ENCODE assay signal across 14 cellular contexts in the genomic region with DNA sequence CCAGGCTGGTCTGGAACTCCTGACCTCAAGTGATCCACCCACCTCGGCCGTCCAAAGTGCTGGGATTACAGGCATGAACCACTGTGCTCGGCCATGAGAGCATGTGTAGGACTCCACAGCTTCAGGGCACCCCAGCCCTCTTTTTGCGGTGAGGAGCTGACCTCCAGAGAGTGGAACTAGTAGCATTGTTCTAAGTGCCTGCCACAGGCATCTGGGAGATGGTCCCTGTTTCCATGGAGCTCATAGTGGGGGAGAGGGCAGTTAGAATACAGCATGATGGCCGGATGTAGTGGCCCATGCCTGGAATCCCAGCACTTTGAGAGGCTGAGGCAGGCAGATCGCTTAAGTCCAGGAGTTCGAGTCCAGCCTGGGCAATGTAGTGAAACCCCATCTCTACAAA. TPM values are rescaled to one million over a fixed set of nuclear protein-coding genes. Genes with fewer than 3 reads are reported as not detected.
DNase-seq lines count a peak whose midpoint lies in the region; ATAC-seq and TF ChIP-seq lines count a peak whose summit lies in the region.
"Had no signal": no experiment of that assay in that cellular context is flagged by ENCODE, and none has a peak within 500 bp of the region (broad histone marks: within the 10 kb centered on the region; RNA-seq: fewer than 3 reads in every experiment).

No MANE protein-coding gene starts in this region.

- no peaks in the 10 kb centered on the region for H3K9me3 Mint-ChIP-seq in activated CD8-positive, alpha-beta memory T cell treated with anti-CD3 and anti-CD28 coated beads, Interleukin-2, amount 10 ng/mL, durations not matched to agents 7 days and 5 days (ENCODE audit: low read depth)
- H3K9me3 Mint-ChIP-seq: CD4-positive, alpha-beta memory T cell had no signal

- H3K4me3 ChIP-seq in A673 (ENCODE audit: low read depth, low read length, poor library complexity, severe bottlenecking): no peak overlapping the region
- H3K4me3 ChIP-seq in HL-60 (replicated peaks; ENCODE audit: insufficient read depth, low read length): no peak overlapping the region
- H3K4me3 ChIP-seq in adipocyte (ENCODE audit: low read length): no peak overlapping the region
- H3K4me3 ChIP-seq in iPS-18a (ENCODE audit: low read length): no peak overlapping the region
- H3K4me3 ChIP-seq in gastrocnemius medialis: no peak overlapping the region
- H3K4me3 ChIP-seq: SJSA1 had no signal

- TF ChIP-seq POLR2A in gastrocnemius medialis (IDR thresholded peaks at IDR 0.05): no peak

- CTCF ChIA-PET in A673 (lab: Charles Lee): no interaction called here
- CTCF ChIA-PET in activated CD8-positive, alpha-beta memory T cell treated with anti-CD3 and anti-CD28 coated beads, Interleukin-2, amount 10 ng/mL, durations not matched to agents 7 days and 5 days (lab: Charles Lee): interaction anchor here (0.7 to 1.5 kb wide), 4 partner anchors 12 to 546 kb away, joined by 3 to 5 read pairs (median 3); no protein-coding TSS in a partner anchor

- POLR2A ChIA-PET in A673 (lab: Charles Lee; ENCODE audit: low non-redundant PET): no interaction called here

- in situ Hi-C loops in ACHN (cut with HindIII; ENCODE audit: low pct_ligation_motif_present, low pct_unique_long_range_greater_than_20kb, low sequenced_read_pairs) (no loop called here), gastrocnemius medialis (cut with MboI; ENCODE audit: low sequenced_read_pairs in 4 of 4) (no loop called here)

- ATAC-seq in gastrocnemius medialis: no peak
- ATAC-seq in activated CD8-positive, alpha-beta memory T cell treated with anti-CD3 and anti-CD28 coated beads, Interleukin-2, amount 10 ng/mL, durations not matched to agents 7 days and 5 days: no peak

- peaks cover 16% of the 10 kb centered on the region for H3K27me3 Mint-ChIP-seq in activated CD8-positive, alpha-beta memory T cell treated with anti-CD3 and anti-CD28 coated beads, Interleukin-2, amount 10 ng/mL, durations not matched to agents 7 days and 5 days

- H3K27ac Mint-ChIP-seq in activated CD8-positive, alpha-beta memory T cell treated with anti-CD3 and anti-CD28 coated beads, Interleukin-2, amount 10 ng/mL, durations not matched to agents 7 days and 5 days: no peak overlapping the region
- H3K27ac Mint-ChIP-seq: B cell; CD4-positive, alpha-beta memory T cell had no signal

- H3K36me3 Mint-ChIP-seq in activated CD8-positive, alpha-beta memory T cell treated with anti-CD3 and anti-CD28 coated beads, Interleukin-2, amount 10 ng/mL, durations not matched to agents 7 days and 5 days: no peaks in the 10 kb centered on the region
- H3K36me3 Mint-ChIP-seq: CD4-positive, alpha-beta memory T cell had no signal

- no peak for TF ChIP-seq CTCF in A673 (conservative IDR thresholded peaks at IDR 0.05; ENCODE audit: low read depth, low read length)
- no peak for TF ChIP-seq CTCF in HL-60 (IDR thresholded peaks at IDR 0.05; ENCODE audit: insufficient read depth, low read length)
- no peak for TF ChIP-seq CTCF in gastrocnemius medialis (IDR thresholded peaks at IDR 0.05 in 4 of 5, conservative IDR thresholded peaks at IDR 0.05 in 1 of 5)

- H3K4me1 Mint-ChIP-seq in activated CD8-positive, alpha-beta memory T cell treated with anti-CD3 and anti-CD28 coated beads, Interleukin-2, amount 10 ng/mL, durations not matched to agents 7 days and 5 days: peaks cover 14% of the 10 kb centered on the region

- intact Hi-C loops in A673 (cut with micrococcal nuclease; ENCODE audit: unreplicated experiment) (no loop called here), gastrocnemius medialis (cut with DNase I; ENCODE audit: low total_unique reads) (loop anchor here (5.0 to 10.0 kb wide), 2 partner anchors 129 to 386 kb away; partner anchors contain the start of genes ABL1 and FUBP3)

- no peak for DNase-seq in A673 (ENCODE audit: low spot score)
- DNase-seq in HL-60 (ENCODE audit: low read depth in 1 of 2, low spot score in 1 of 2): no peak
- no peak for DNase-seq in adipocyte (ENCODE audit: low read depth)
- no peak for DNase-seq in ACHN
- DNase-seq in gastrocnemius medialis: no peak
- no peak for DNase-seq in activated CD8-positive, alpha-beta memory T cell treated with anti-CD3 and anti-CD28 coated beads, Interleukin-2, amount 10 ng/mL, durations not matched to agents 7 days and 5 days
- DNase-seq: Calu3; CD4-positive, alpha-beta memory T cell; H7; NCI-H1417 treated with DMSO at 0.1 percent for 48 hours; RPMI8226 had no signal

- H3K27me3 ChIP-seq in A673 (replicated peaks; ENCODE audit: insufficient read depth, low read depth, low read length, poor library complexity) (no peaks in the 10 kb centered on the region), HL-60 (ENCODE audit: insufficient read depth, poor library complexity, severe bottlenecking) (peaks cover 2% of the 10 kb centered on the region), adipocyte (replicated peaks; ENCODE audit: control insufficient read depth, insufficient read depth, low read length) (no peaks in the 10 kb centered on the region), iPS-18a (ENCODE audit: control insufficient read depth, insufficient read depth, low read length) (peaks cover 18% of the 10 kb centered on the region), gastrocnemius medialis (no peaks in the 10 kb centered on the region)
- H3K27me3 ChIP-seq: SJSA1 had no signal

- peaks cover 46% of the 10 kb centered on the region for H3K4me1 ChIP-seq in A673 (ENCODE audit: insufficient read depth, low read length, poor library complexity, severe bottlenecking)
- H3K4me1 ChIP-seq in adipocyte (ENCODE audit: control insufficient read depth, insufficient read depth, low read length): peaks cover 55% of the 10 kb centered on the region
- peaks cover 34% of the 10 kb centered on the region for H3K4me1 ChIP-seq in iPS-18a (ENCODE audit: control insufficient read depth, low read depth, low read length)
- peaks cover 43 to 62% of the 10 kb centered on the region in 2 donors for H3K4me1 ChIP-seq in gastrocnemius medialis

- no TSS peak for BruUV-seq in A673 (replicated peaks; lab: Mats Ljungman, UMichigan)

- H3K9ac ChIP-seq in adipocyte (ENCODE audit: low read length): peak overlapping the region; percentile 99
- peak overlapping the region; percentile 44 for H3K9ac ChIP-seq in iPS-18a (ENCODE audit: low read length)

- H3K27ac ChIP-seq in A673 (ENCODE audit: low read depth, low read length, poor library complexity, severe bottlenecking): peak overlapping the region; percentile 65
- peak overlapping the region; percentile 54 for H3K27ac ChIP-seq in HL-60 (replicated peaks)
- H3K27ac ChIP-seq in iPS-18a (ENCODE audit: low read length): no peak overlapping the region
- H3K27ac ChIP-seq in gastrocnemius medialis: no peak overlapping the region
- H3K27ac ChIP-seq: SJSA1 had no signal

- H3K9me3 ChIP-seq in A673 (ENCODE audit: low read depth, low read length, poor library complexity, severe bottlenecking): no peaks in the 10 kb centered on the region
- H3K9me3 ChIP-seq in adipocyte (ENCODE audit: control insufficient read depth, low read length): no peaks in the 10 kb centered on the region
- H3K9me3 ChIP-seq in iPS-18a (ENCODE audit: control insufficient read depth, low read depth, low read length): no peaks in the 10 kb centered on the region
- H3K9me3 ChIP-seq in gastrocnemius medialis: no peaks in the 10 kb centered on the region
- H3K9me3 ChIP-seq: SJSA1 had no signal

- no peaks in the 10 kb centered on the region for H3K36me3 ChIP-seq in A673 (ENCODE audit: insufficient read depth, low read length, poor library complexity, severe bottlenecking)
- H3K36me3 ChIP-seq in adipocyte (ENCODE audit: control insufficient read depth, insufficient read depth, low read length, severe bottlenecking): peaks cover 41% of the 10 kb centered on the region
- no peaks in the 10 kb centered on the region for H3K36me3 ChIP-seq in iPS-18a (ENCODE audit: control insufficient read depth, low read depth, low read length)
- no peaks in the 10 kb centered on the region for H3K36me3 ChIP-seq in gastrocnemius medialis
- H3K36me3 ChIP-seq: SJSA1 had no signal

- no peak overlapping the region for H3K4me3 Mint-ChIP-seq in activated CD8-positive, alpha-beta memory T cell treated with anti-CD3 and anti-CD28 coated beads, Interleukin-2, amount 10 ng/mL, durations not matched to agents 7 days and 5 days
- H3K4me3 Mint-ChIP-seq: B cell; CD4-positive, alpha-beta memory T cell had no signal

RNA-seq across cellular contexts. Expression of gene ASS1, which starts 4.0 kb away (rescaled TPM):
- total RNA-seq in A673 (2021) (5.8 and 14.4 TPM in 2 replicates), gastrocnemius medialis (10 to 100 TPM; 44.5 to 83.4 (median 68.5) TPM)
- 10 to 100 TPM in 1 of 2 experiments, 1 to 10 TPM in 1; 5.3 to 11.1 TPM for total RNA-seq in activated CD8-positive, alpha-beta memory T cell treated with anti-CD3 and anti-CD28 coated beads, Interleukin-2, amount 10 ng/mL, durations not matched to agents 7 days and 5 days
- total RNA-seq: CD4-positive, alpha-beta memory T cell had no signal

Comparison
In these comparisons a context has a peak if more than half of its experiments do, and no peak if none do; other contexts are left out.
1. H3K27ac ChIP-seq: peak in A673 (single experiment) and HL-60 (single experiment); none in iPS-18a (single experiment) and gastrocnemius medialis (0 of 4).